ENCODE assay signal across 13 cellular contexts in genomic region chr2:129469389-129469788, GRCh38.
"Had no signal": no experiment of that assay in that cellular context is flagged by ENCODE, and none has a peak within 500 bp of the region (broad histone marks: within the 10 kb centered on the region; RNA-seq: fewer than 3 reads in every experiment).

No MANE protein-coding gene starts in this region.

- FAIRE-seq: colon, pancreas, small intestine had no signal

- H3K27me3 ChIP-seq: hepatocyte, neural progenitor cell, pancreas, tibial artery, upper lobe of left lung, uterus had no signal

- H3K4me3 ChIP-seq: hepatocyte, neural progenitor cell, pancreas, tibial artery, upper lobe of left lung, uterus had no signal

- DNase-seq: foreskin melanocyte; natural killer cell; pancreas; right cardiac atrium; small intestine; stimulated activated CD4-positive, alpha-beta T cell treated with anti-CD3 and anti-CD28 coated beads, Interleukin-12 subunit alpha, Interleukin-12 subunit beta, amount 100 ng/mL, for 4 hours; stimulated activated naive CD4-positive, alpha-beta T cell; tibial artery; upper lobe of left lung; uterus had no signal

- H3K36me3 ChIP-seq: neural progenitor cell, pancreas, tibial artery, upper lobe of left lung, uterus had no signal
